Comparison of ENCODE assay signal across 2 cellular contexts in the genomic region with DNA sequence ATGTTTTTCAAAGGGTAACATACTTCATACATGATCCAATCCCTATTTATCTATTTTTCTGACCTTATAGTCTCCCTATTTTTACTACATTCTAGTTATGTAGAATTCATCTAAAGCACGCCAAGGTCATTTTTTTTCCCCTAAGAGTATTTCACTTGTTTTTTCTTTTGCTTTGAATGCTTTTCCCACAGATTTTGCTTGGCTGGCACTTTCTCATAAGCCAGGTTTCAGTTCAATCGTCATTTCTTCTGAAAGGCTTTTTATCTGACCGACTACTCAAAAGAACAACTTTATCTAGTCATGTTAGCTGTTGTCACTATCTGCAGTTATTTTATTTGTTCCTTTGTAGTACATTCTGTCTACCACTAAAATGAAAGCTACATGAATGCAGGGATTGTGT.
TF ChIP-seq lines count a peak whose summit lies in the region.

No MANE protein-coding gene starts in this region.

TF ChIP-seq in IMR-90, 13 proteins besides CTCF, POLR2A, EP300 and RAD21:
- TF ChIP-seq MAFK (IDR thresholded peaks at IDR 0.05; ENCODE audit: low read depth, low read length) (peak; percentile 66), CHD1 (IDR thresholded peaks at IDR 0.05; ENCODE audit: low read depth, low read length) (no peak)

TF ChIP-seq in K562, 482 proteins besides CTCF, POLR2A, EP300 and RAD21 (continued from another document):
- TF ChIP-seq, protein P1, sequence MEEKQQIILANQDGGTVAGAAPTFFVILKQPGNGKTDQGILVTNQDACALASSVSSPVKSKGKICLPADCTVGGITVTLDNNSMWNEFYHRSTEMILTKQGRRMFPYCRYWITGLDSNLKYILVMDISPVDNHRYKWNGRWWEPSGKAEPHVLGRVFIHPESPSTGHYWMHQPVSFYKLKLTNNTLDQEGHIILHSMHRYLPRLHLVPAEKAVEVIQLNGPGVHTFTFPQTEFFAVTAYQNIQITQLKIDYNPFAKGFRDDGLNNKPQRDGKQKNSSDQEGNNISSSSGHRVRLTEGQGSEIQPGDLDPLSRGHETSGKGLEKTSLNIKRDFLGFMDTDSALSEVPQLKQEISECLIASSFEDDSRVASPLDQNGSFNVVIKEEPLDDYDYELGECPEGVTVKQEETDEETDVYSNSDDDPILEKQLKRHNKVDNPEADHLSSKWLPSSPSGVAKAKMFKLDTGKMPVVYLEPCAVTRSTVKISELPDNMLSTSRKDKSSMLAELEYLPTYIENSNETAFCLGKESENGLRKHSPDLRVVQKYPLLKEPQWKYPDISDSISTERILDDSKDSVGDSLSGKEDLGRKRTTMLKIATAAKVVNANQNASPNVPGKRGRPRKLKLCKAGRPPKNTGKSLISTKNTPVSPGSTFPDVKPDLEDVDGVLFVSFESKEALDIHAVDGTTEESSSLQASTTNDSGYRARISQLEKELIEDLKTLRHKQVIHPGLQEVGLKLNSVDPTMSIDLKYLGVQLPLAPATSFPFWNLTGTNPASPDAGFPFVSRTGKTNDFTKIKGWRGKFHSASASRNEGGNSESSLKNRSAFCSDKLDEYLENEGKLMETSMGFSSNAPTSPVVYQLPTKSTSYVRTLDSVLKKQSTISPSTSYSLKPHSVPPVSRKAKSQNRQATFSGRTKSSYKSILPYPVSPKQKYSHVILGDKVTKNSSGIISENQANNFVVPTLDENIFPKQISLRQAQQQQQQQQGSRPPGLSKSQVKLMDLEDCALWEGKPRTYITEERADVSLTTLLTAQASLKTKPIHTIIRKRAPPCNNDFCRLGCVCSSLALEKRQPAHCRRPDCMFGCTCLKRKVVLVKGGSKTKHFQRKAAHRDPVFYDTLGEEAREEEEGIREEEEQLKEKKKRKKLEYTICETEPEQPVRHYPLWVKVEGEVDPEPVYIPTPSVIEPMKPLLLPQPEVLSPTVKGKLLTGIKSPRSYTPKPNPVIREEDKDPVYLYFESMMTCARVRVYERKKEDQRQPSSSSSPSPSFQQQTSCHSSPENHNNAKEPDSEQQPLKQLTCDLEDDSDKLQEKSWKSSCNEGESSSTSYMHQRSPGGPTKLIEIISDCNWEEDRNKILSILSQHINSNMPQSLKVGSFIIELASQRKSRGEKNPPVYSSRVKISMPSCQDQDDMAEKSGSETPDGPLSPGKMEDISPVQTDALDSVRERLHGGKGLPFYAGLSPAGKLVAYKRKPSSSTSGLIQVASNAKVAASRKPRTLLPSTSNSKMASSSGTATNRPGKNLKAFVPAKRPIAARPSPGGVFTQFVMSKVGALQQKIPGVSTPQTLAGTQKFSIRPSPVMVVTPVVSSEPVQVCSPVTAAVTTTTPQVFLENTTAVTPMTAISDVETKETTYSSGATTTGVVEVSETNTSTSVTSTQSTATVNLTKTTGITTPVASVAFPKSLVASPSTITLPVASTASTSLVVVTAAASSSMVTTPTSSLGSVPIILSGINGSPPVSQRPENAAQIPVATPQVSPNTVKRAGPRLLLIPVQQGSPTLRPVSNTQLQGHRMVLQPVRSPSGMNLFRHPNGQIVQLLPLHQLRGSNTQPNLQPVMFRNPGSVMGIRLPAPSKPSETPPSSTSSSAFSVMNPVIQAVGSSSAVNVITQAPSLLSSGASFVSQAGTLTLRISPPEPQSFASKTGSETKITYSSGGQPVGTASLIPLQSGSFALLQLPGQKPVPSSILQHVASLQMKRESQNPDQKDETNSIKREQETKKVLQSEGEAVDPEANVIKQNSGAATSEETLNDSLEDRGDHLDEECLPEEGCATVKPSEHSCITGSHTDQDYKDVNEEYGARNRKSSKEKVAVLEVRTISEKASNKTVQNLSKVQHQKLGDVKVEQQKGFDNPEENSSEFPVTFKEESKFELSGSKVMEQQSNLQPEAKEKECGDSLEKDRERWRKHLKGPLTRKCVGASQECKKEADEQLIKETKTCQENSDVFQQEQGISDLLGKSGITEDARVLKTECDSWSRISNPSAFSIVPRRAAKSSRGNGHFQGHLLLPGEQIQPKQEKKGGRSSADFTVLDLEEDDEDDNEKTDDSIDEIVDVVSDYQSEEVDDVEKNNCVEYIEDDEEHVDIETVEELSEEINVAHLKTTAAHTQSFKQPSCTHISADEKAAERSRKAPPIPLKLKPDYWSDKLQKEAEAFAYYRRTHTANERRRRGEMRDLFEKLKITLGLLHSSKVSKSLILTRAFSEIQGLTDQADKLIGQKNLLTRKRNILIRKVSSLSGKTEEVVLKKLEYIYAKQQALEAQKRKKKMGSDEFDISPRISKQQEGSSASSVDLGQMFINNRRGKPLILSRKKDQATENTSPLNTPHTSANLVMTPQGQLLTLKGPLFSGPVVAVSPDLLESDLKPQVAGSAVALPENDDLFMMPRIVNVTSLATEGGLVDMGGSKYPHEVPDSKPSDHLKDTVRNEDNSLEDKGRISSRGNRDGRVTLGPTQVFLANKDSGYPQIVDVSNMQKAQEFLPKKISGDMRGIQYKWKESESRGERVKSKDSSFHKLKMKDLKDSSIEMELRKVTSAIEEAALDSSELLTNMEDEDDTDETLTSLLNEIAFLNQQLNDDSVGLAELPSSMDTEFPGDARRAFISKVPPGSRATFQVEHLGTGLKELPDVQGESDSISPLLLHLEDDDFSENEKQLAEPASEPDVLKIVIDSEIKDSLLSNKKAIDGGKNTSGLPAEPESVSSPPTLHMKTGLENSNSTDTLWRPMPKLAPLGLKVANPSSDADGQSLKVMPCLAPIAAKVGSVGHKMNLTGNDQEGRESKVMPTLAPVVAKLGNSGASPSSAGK (IDR thresholded peaks at IDR 0.05): no peak
- peak; percentile 22; the same call in 1 of the 2 replicates for TF ChIP-seq MAFG (tag; conservative IDR thresholded peaks at IDR 0.05)
- TF ChIP-seq HDAC8 (tag; IDR thresholded peaks at IDR 0.05): no peak
- TF ChIP-seq TRIM28 (IDR thresholded peaks at IDR 0.05): no peak
- TF ChIP-seq, protein P2, sequence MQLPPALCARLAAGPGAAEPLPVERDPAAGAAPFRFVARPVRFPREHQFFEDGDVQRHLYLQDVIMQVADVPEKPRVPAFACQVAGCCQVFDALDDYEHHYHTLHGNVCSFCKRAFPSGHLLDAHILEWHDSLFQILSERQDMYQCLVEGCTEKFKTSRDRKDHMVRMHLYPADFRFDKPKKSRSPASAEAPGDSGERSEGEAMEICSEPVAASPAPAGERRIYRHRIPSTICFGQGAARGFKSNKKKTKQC (CRISPR knock-in tag; IDR thresholded peaks at IDR 0.05): no peak
- no peak for TF ChIP-seq KLF16 (IDR thresholded peaks at IDR 0.05)
- peak; percentile 52; the same call in 1 of the 2 replicates for TF ChIP-seq ZNF316 (IDR thresholded peaks at IDR 0.05)
- no peak for TF ChIP-seq SMAD2 (IDR thresholded peaks at IDR 0.05; ENCODE audit: low read depth, low read length)
- TF ChIP-seq MTF1 (CRISPR knock-in tag; IDR thresholded peaks at IDR 0.05; ENCODE audit: borderline replicate concordance): no peak
- TF ChIP-seq PHF20 (IDR thresholded peaks at IDR 0.05; ENCODE audit: partially characterized antibody): no peak
